32 cellular contexts compared by ENCODE assay signal in genomic region chr3:31815631-31816440, GRCh38.
DNase-seq lines count a peak whose midpoint lies in the region; ATAC-seq and TF ChIP-seq lines count a peak whose summit lies in the region.
"Had no signal": no experiment of that assay in that cellular context is flagged by ENCODE, and none has a peak within 500 bp of the region (broad histone marks: within the 10 kb centered on the region; RNA-seq: fewer than 3 reads in every experiment).

No MANE protein-coding gene starts in this region.

- H3K9me3 ChIP-seq in BLaER1 (peaks cover 23% of the 10 kb centered on the region), thyroid gland (no peaks in the 10 kb centered on the region)
- H3K9me3 ChIP-seq in CD8-positive, alpha-beta T cell (ENCODE audit: low read length), result no peaks in the 10 kb centered on the region
- H3K9me3 ChIP-seq: adrenal gland, left ventricle myocardium inferior, pancreas, right atrium auricular region, stomach had no signal

- peak overlapping the region; percentile 73 for H3K4me2 ChIP-seq in BLaER1

- peak overlapping the region; percentile 44 for H3K4me3 Mint-ChIP-seq in CD8-positive, alpha-beta T cell
- peak overlapping the region in 1 of 3 donors; percentile 41 for H3K4me3 Mint-ChIP-seq in T-cell
- H3K4me3 Mint-ChIP-seq in naive B cell, result peak overlapping the region in 3 of 8 donors; percentile 6 to 65 (median 41)
- H3K4me3 Mint-ChIP-seq: CD14-positive monocyte, HFFc6, nephron progenitor cell had no signal

- WGBS in thyroid gland, 2 donors, result 57 to 87% methylated on average over 10 to 11 of the region's 11 CpGs

- no peak for TF ChIP-seq CTCF in CD8-positive, alpha-beta T cell (IDR thresholded peaks at IDR 0.05)
- TF ChIP-seq CTCF in thyroid gland (IDR thresholded peaks at IDR 0.05), result no peak

- DNase-seq in CD8-positive, alpha-beta T cell, result no peak
- DNase-seq in T-cell (peak in 7 of 34 experiments; percentile 2 to 33 (median 13)), naive B cell (no peak), thyroid gland (no peak), NCI-H2107 (lab: John Stamatoyannopoulos, UW) (no peak), NCI-H446 treated with DMSO at 0.1 percent for 48 hours (lab: John Stamatoyannopoulos, UW) (no peak)
- DNase-seq: activated CD4-positive, alpha-beta T cell treated with anti-CD3 and anti-CD28 coated beads, Interleukin-2, amount 50 U/mL, for 4 hours; activated CD4-positive, CD25-positive, alpha-beta regulatory T cell; activated effector memory CD4-positive, alpha-beta T cell treated with Interleukin-2 at 50 U/mL for 16 hours; adrenal gland; DMS 273 treated with DMSO at 0.1 percent for 48 hours; effector CD8-positive, alpha-beta T cell; foreskin keratinocyte; HFFc6; hippocampal formation; KBM-7; left ventricle myocardium inferior; midbrain; NCI-H1694; NCI-H345; nephron progenitor cell; pancreas; stimulated activated CD4-positive, alpha-beta T cell treated with anti-CD3 and anti-CD28 coated beads, Interleukin-4, amount 100 ng/mL, for 4 hours; stomach; T-helper 9 cell had no signal

- H3K9ac ChIP-seq in BLaER1, result peak overlapping the region; percentile 35; the same call in 1 of the 2 replicates

- intact Hi-C loops in CD8-positive, alpha-beta T cell (cut with DNase I, micrococcal nuclease), result no loop called here
- intact Hi-C loops in thyroid gland (cut with DNase I), result no loop called here

- H3K4me1 Mint-ChIP-seq in CD8-positive, alpha-beta T cell (ENCODE audit: low read depth), result peaks cover 34% of the 10 kb centered on the region
- peaks cover 0 to 33% (median 23%) of the 10 kb centered on the region in 3 donors for H3K4me1 Mint-ChIP-seq in T-cell
- peaks cover 23 to 51% (median 27%) of the 10 kb centered on the region in 3 donors for H3K4me1 Mint-ChIP-seq in naive B cell

- no peaks in the 10 kb centered on the region for H4K20me1 ChIP-seq in BLaER1

- no peaks in the 10 kb centered on the region for H3K27me3 Mint-ChIP-seq in CD8-positive, alpha-beta T cell (ENCODE audit: low read depth)
- H3K27me3 Mint-ChIP-seq in T-cell, result peaks cover 0 to 2% of the 10 kb centered on the region in 2 donors
- H3K27me3 Mint-ChIP-seq in naive B cell, result no peaks in the 10 kb centered on the region

- peak overlapping the region; percentile 72 for H3K27ac Mint-ChIP-seq in CD8-positive, alpha-beta T cell
- H3K27ac Mint-ChIP-seq in T-cell (peak overlapping the region in 1 of 2 donors; percentile 81), naive B cell (peak overlapping the region in 4 of 6 donors; percentile 6 to 46 (median 30))
- H3K27ac Mint-ChIP-seq: HFFc6, nephron progenitor cell had no signal

- no peak for TF ChIP-seq POLR2A in thyroid gland (IDR thresholded peaks at IDR 0.05)

- POLR2A ChIA-PET in CD8-positive, alpha-beta T cell (lab: Charles Lee), result interaction anchor here (1.8 kb wide), 1 partner anchor 13 kb away, joined by 5 read pairs; no protein-coding TSS in a partner anchor
- POLR2A ChIA-PET in T-cell (lab: Charles Lee), result interaction anchor here in 1 of 2 donors (0.6 kb wide), 1 partner anchor 218 kb away, joined by 6 read pairs; no protein-coding TSS in a partner anchor

- ATAC-seq in CD8-positive, alpha-beta T cell, result peak; percentile 65
- ATAC-seq in T-cell (replicated peaks in 1 of 4), result peak in 3 of 4 experiments; percentile 72 to 84 (median 78)
- ATAC-seq in naive B cell (ENCODE audit: low read depth in 2 of 2), result peak in 1 of 2 donors; percentile 64
- no peak for ATAC-seq in GM19351 (IDR thresholded peaks at IDR 0.05; ENCODE audit: unreplicated experiment)
- ATAC-seq: esophagus mucosa, foreskin keratinocyte, SK-N-SH treated with all-trans-retinoic acid at 6 μM for 48 hours had no signal

- H3K36me3 ChIP-seq in BLaER1, result no peaks in the 10 kb centered on the region
- no peaks in the 10 kb centered on the region for H3K36me3 ChIP-seq in CD8-positive, alpha-beta T cell (ENCODE audit: insufficient read depth, low read length)
- H3K36me3 ChIP-seq in thyroid gland, result no peaks in the 10 kb centered on the region
- H3K36me3 ChIP-seq: adrenal gland, left ventricle myocardium inferior, pancreas, right atrium auricular region, stomach had no signal

- peaks cover 40% of the 10 kb centered on the region for H3K4me1 ChIP-seq in BLaER1
- H3K4me1 ChIP-seq in CD8-positive, alpha-beta T cell (ENCODE audit: insufficient read depth, low read length), result peaks cover 16% of the 10 kb centered on the region
- no peaks in the 10 kb centered on the region for H3K4me1 ChIP-seq in thyroid gland
- H3K4me1 ChIP-seq: adrenal gland, left ventricle myocardium inferior, pancreas, right atrium auricular region, stomach, tibial nerve had no signal

- no peaks in the 10 kb centered on the region for H3K9me3 Mint-ChIP-seq in CD8-positive, alpha-beta T cell
- H3K9me3 Mint-ChIP-seq in T-cell (no peaks in the 10 kb centered on the region), naive B cell (no peaks in the 10 kb centered on the region)
- H3K9me3 Mint-ChIP-seq: HFFc6 had no signal

- CTCF ChIA-PET in CD8-positive, alpha-beta T cell (lab: Charles Lee), result interaction anchor here (0.8 kb wide), 1 partner anchor 204 kb away, joined by 3 read pairs; no protein-coding TSS in a partner anchor
- CTCF ChIA-PET in T-cell (lab: Charles Lee), result no interaction called here

- H3K27me3 ChIP-seq in BLaER1, result no peaks in the 10 kb centered on the region
- H3K27me3 ChIP-seq in CD8-positive, alpha-beta T cell (ENCODE audit: insufficient read depth, low read length), result no peaks in the 10 kb centered on the region
- no peaks in the 10 kb centered on the region for H3K27me3 ChIP-seq in thyroid gland
- H3K27me3 ChIP-seq: adrenal gland, foreskin keratinocyte, pancreas, right atrium auricular region, stomach, tibial nerve had no signal

- H3K4me3 ChIP-seq in BLaER1 (peak overlapping the region; percentile 32; the same call in 1 of the 2 replicates), thyroid gland (replicated peaks in 1 of 3) (no peak overlapping the region)
- no peak overlapping the region for H3K4me3 ChIP-seq in CD8-positive, alpha-beta T cell (ENCODE audit: low read depth, low read length)
- H3K4me3 ChIP-seq: adrenal gland, left ventricle myocardium inferior, pancreas, right atrium auricular region, stomach, tibial nerve had no signal

- peak overlapping the region; percentile 56 for H3K27ac ChIP-seq in BLaER1
- no peak overlapping the region for H3K27ac ChIP-seq in CD8-positive, alpha-beta T cell (ENCODE audit: low read depth, low read length)
- H3K27ac ChIP-seq in thyroid gland, result no peak overlapping the region
- H3K27ac ChIP-seq: adrenal gland, foreskin keratinocyte, left ventricle myocardium inferior, pancreas, right atrium auricular region, stomach, tibial nerve had no signal

- H3K36me3 Mint-ChIP-seq in CD8-positive, alpha-beta T cell, result no peaks in the 10 kb centered on the region
- H3K36me3 Mint-ChIP-seq in T-cell (no peaks in the 10 kb centered on the region), naive B cell (peaks cover 13 to 16% of the 10 kb centered on the region in 2 donors)
